In genomic region chr2:96141624-96141967, GRCh38 we compare ENCODE assay signal across 10 cellular contexts. TPM values are rescaled to one million over a fixed set of nuclear protein-coding genes. Genes with fewer than 3 reads are reported as not detected.
DNase-seq lines count a peak whose midpoint lies in the region; ATAC-seq and TF ChIP-seq lines count a peak whose summit lies in the region.
"Not testable (repeated sequence)": the region's sequence is repeated elsewhere in the genome, so short reads cannot be mapped to it uniquely, and the experiment has no call there.
"Had no signal": no experiment of that assay in that cellular context is flagged by ENCODE, and none has a peak within 500 bp of the region (broad histone marks: within the 10 kb centered on the region; RNA-seq: fewer than 3 reads in every experiment).

No MANE protein-coding gene starts in this region.

- H3K36me3 Mint-ChIP-seq in CD4-positive, alpha-beta memory T cell, result peaks cover 3 to 40% of the 10 kb centered on the region in 2 donors
- H3K36me3 Mint-ChIP-seq in T-helper 17 cell (ENCODE audit: low read depth); naive B cell: not testable (repeated sequence)
- H3K36me3 Mint-ChIP-seq in activated CD8-positive, alpha-beta T cell treated with anti-CD3 and anti-CD28 coated beads for 36 hours (ENCODE audit: low read depth), result peaks cover 34% of the 10 kb centered on the region
- peaks cover 48% of the 10 kb centered on the region for H3K36me3 Mint-ChIP-seq in activated T-helper 17 cell treated with anti-CD3 and anti-CD28 coated beads, Interleukin-2, amount 50 U/mL, for 72 hours (ENCODE audit: low read depth)
- peaks cover 34% of the 10 kb centered on the region for H3K36me3 Mint-ChIP-seq in activated naive CD8-positive, alpha-beta T cell treated with anti-CD3 and anti-CD28 coated beads, Interleukin-2, amount 50 U/mL, for 24 hours (ENCODE audit: low read depth)

- TF ChIP-seq CTCF in activated CD8-positive, alpha-beta T cell treated with anti-CD3 and anti-CD28 coated beads for 36 hours (IDR thresholded peaks at IDR 0.05), result not testable (repeated sequence)

- peaks cover 18 to 58% (median 31%) of the 10 kb centered on the region in 4 donors for H3K4me1 Mint-ChIP-seq in CD4-positive, alpha-beta memory T cell
- peaks cover 37% of the 10 kb centered on the region for H3K4me1 Mint-ChIP-seq in T-helper 17 cell
- peaks cover 31% of the 10 kb centered on the region for H3K4me1 Mint-ChIP-seq in activated CD8-positive, alpha-beta T cell treated with anti-CD3 and anti-CD28 coated beads for 36 hours (ENCODE audit: low read depth)
- not testable (repeated sequence) for H3K4me1 Mint-ChIP-seq in activated T-helper 17 cell treated with anti-CD3 and anti-CD28 coated beads, Interleukin-2, amount 50 U/mL, for 72 hours
- H3K4me1 Mint-ChIP-seq in activated naive CD8-positive, alpha-beta T cell treated with anti-CD3 and anti-CD28 coated beads, Interleukin-2, amount 50 U/mL, for 24 hours, result peaks cover 46% of the 10 kb centered on the region
- H3K4me1 Mint-ChIP-seq in naive B cell, result peaks cover 16 to 49% (median 42%) of the 10 kb centered on the region in 3 donors

- H3K9me3 ChIP-seq in CD4-positive, alpha-beta memory T cell (ENCODE audit: control insufficient read depth in 1 of 2, low read length in 2 of 2); T-helper 17 cell (ENCODE audit: control insufficient read depth, low read length, poor library complexity, severe bottlenecking): not testable (repeated sequence)

- H3K27me3 Mint-ChIP-seq in CD4-positive, alpha-beta memory T cell; T-helper 17 cell; activated CD8-positive, alpha-beta T cell treated with anti-CD3 and anti-CD28 coated beads for 36 hours; activated T-helper 17 cell treated with anti-CD3 and anti-CD28 coated beads, Interleukin-2, amount 50 U/mL, for 72 hours; activated naive CD8-positive, alpha-beta T cell treated with anti-CD3 and anti-CD28 coated beads, Interleukin-2, amount 50 U/mL, for 24 hours; naive B cell: not testable (repeated sequence)

- not testable (repeated sequence) for H3K36me3 ChIP-seq in CD4-positive, alpha-beta memory T cell (ENCODE audit: insufficient read depth, low read length)

- not testable (repeated sequence) for H3K4me3 ChIP-seq in CD4-positive, alpha-beta memory T cell (ENCODE audit: low read length in 2 of 2)

- DNase-seq in CD4-positive, alpha-beta memory T cell; T-helper 17 cell; activated CD8-positive, alpha-beta T cell treated with anti-CD3 and anti-CD28 coated beads for 36 hours; activated naive CD8-positive, alpha-beta T cell treated with anti-CD3 and anti-CD28 coated beads, Interleukin-2, amount 50 U/mL, for 24 hours; naive B cell: not testable (repeated sequence)
- DNase-seq in stimulated activated CD4-positive, alpha-beta T cell treated with anti-CD3 and anti-CD28 coated beads, Interleukin-1b, Interleukin-23, amount 100 ng/mL, for 48 hours, result peak; percentile 11

- intact Hi-C loops in CD4-positive, alpha-beta memory T cell (cut with micrococcal nuclease), result not testable (repeated sequence)
- intact Hi-C loops in activated CD8-positive, alpha-beta T cell treated with anti-CD3 and anti-CD28 coated beads for 36 hours (cut with micrococcal nuclease), result loop anchor here (10.0 kb wide), 2 partner anchors 183 to 393 kb away; partner anchors contain the start of genes ARID5A and ITPRIPL1

- peak overlapping the region; percentile 89 to 98 (median 97) for H3K27ac Mint-ChIP-seq in CD4-positive, alpha-beta memory T cell
- H3K27ac Mint-ChIP-seq in T-helper 17 cell (peak overlapping the region; percentile 100), naive B cell (peak overlapping the region in 4 of 6 donors; percentile 28 to 98 (median 62))
- peak overlapping the region; percentile 94 for H3K27ac Mint-ChIP-seq in activated CD8-positive, alpha-beta T cell treated with anti-CD3 and anti-CD28 coated beads for 36 hours
- H3K27ac Mint-ChIP-seq in activated T-helper 17 cell treated with anti-CD3 and anti-CD28 coated beads, Interleukin-2, amount 50 U/mL, for 72 hours, result not testable (repeated sequence)
- peak overlapping the region; percentile 97 for H3K27ac Mint-ChIP-seq in activated naive CD8-positive, alpha-beta T cell treated with anti-CD3 and anti-CD28 coated beads, Interleukin-2, amount 50 U/mL, for 24 hours

- ATAC-seq in T-helper 17 cell; activated CD8-positive, alpha-beta T cell treated with anti-CD3 and anti-CD28 coated beads for 36 hours; activated T-helper 17 cell treated with anti-CD3 and anti-CD28 coated beads, Interleukin-2, amount 50 U/mL, for 72 hours (replicated peaks); activated naive CD8-positive, alpha-beta T cell treated with anti-CD3 and anti-CD28 coated beads, Interleukin-2, amount 50 U/mL, for 24 hours; naive B cell (ENCODE audit: low read depth in 2 of 2): not testable (repeated sequence)

- H3K27me3 ChIP-seq in CD4-positive, alpha-beta memory T cell (ENCODE audit: insufficient read depth, low read length), result not testable (repeated sequence)

- POLR2A ChIA-PET in CD4-positive, alpha-beta memory T cell (lab: Charles Lee; ENCODE audit: partially characterized antibody), result interaction anchor here (1.2 to 12.4 kb wide), 5 partner anchors 9 to 67 kb away, joined by 3 to 285 read pairs (median 7); partner anchors contain the start of gene STARD7
- POLR2A ChIA-PET in activated CD8-positive, alpha-beta T cell treated with anti-CD3 and anti-CD28 coated beads for 36 hours (lab: Charles Lee), result interaction anchor here (1.1 to 14.8 kb wide), 8 partner anchors 10 to 126 kb away, joined by 3 to 690 read pairs (median 22); partner anchors contain the start of genes CIAO1 and STARD7

- not testable (repeated sequence) for H3K9me3 Mint-ChIP-seq in CD4-positive, alpha-beta memory T cell; activated CD8-positive, alpha-beta T cell treated with anti-CD3 and anti-CD28 coated beads for 36 hours; activated T-helper 17 cell treated with anti-CD3 and anti-CD28 coated beads, Interleukin-2, amount 50 U/mL, for 72 hours; activated naive CD8-positive, alpha-beta T cell treated with anti-CD3 and anti-CD28 coated beads, Interleukin-2, amount 50 U/mL, for 24 hours; naive B cell

- not testable (repeated sequence) for H3K27ac ChIP-seq in CD4-positive, alpha-beta memory T cell (ENCODE audit: low read depth, low read length)

- H3K4me3 Mint-ChIP-seq in CD4-positive, alpha-beta memory T cell, result peak overlapping the region in 5 of 8 donors; percentile 13 to 95 (median 93)
- not testable (repeated sequence) for H3K4me3 Mint-ChIP-seq in T-helper 17 cell
- peak overlapping the region; percentile 98 for H3K4me3 Mint-ChIP-seq in activated CD8-positive, alpha-beta T cell treated with anti-CD3 and anti-CD28 coated beads for 36 hours
- peak overlapping the region; percentile 93 for H3K4me3 Mint-ChIP-seq in activated T-helper 17 cell treated with anti-CD3 and anti-CD28 coated beads, Interleukin-2, amount 50 U/mL, for 72 hours
- H3K4me3 Mint-ChIP-seq in activated naive CD8-positive, alpha-beta T cell treated with anti-CD3 and anti-CD28 coated beads, Interleukin-2, amount 50 U/mL, for 24 hours, result peak overlapping the region; percentile 94
- H3K4me3 Mint-ChIP-seq in naive B cell, result peak overlapping the region in 4 of 8 donors; percentile 6 to 84 (median 50)

- CTCF ChIA-PET in CD4-positive, alpha-beta memory T cell (lab: Charles Lee; ENCODE audit: partially characterized antibody), result interaction anchor here (1.2 to 14.8 kb wide), 7 partner anchors 11 to 118 kb away, joined by 3 to 648 read pairs (median 22); no protein-coding TSS in a partner anchor
- CTCF ChIA-PET in activated CD8-positive, alpha-beta T cell treated with anti-CD3 and anti-CD28 coated beads for 36 hours (lab: Charles Lee), result interaction anchor here (0.7 to 14.1 kb wide), 14 partner anchors 10 to 149 kb away, joined by 3 to 540 read pairs (median 8); partner anchors contain the start of genes ADRA2B and ANKRD36C

- H3K4me1 ChIP-seq in CD4-positive, alpha-beta memory T cell (ENCODE audit: insufficient read depth, low read length), result peaks cover 37% of the 10 kb centered on the region

RNA-seq across cellular contexts. Expression of gene ASTL, which starts 3.3 kb away (rescaled TPM):
- 1 to 10 TPM in 1 of 2 experiments, not detected in 1; 1.3 TPM for total RNA-seq in CD4-positive, alpha-beta memory T cell
- polyA plus RNA-seq in CD4-positive, alpha-beta memory T cell, result under 1 TPM in 1 of 2 donors, not detected in 1; 0.48 TPM
- total RNA-seq in T-helper 17 cell, result 1 to 10 TPM; 4.2 to 7.9 TPM
- total RNA-seq in activated CD8-positive, alpha-beta T cell treated with anti-CD3 and anti-CD28 coated beads for 36 hours, result 1 to 10 TPM; 1.8 to 2.7 TPM
- 1 to 10 TPM in 1 of 2 donors, under 1 TPM in 1; 0.93 to 6.9 TPM for total RNA-seq in activated T-helper 17 cell treated with anti-CD3 and anti-CD28 coated beads, Interleukin-2, amount 50 U/mL, for 72 hours
- not detected for polyA plus RNA-seq in naive B cell (ENCODE audit: low read depth in 6 of 6)
- total RNA-seq: HT1080, Right ventricle myocardium superior had no signal

RNA-seq across cellular contexts. Expression of gene DUSP2, which starts 3.6 kb away (rescaled TPM):
- 10 to 100 TPM; 33.4 to 34.6 TPM for total RNA-seq in CD4-positive, alpha-beta memory T cell
- 100 to 1,000 TPM in 1 of 2 donors, 10 to 100 TPM in 1; 48.2 to 303 TPM for polyA plus RNA-seq in CD4-positive, alpha-beta memory T cell
- 100 to 1,000 TPM; 240 to 319 TPM for total RNA-seq in T-helper 17 cell
- 100 to 1,000 TPM; 311 to 313 TPM for total RNA-seq in activated CD8-positive, alpha-beta T cell treated with anti-CD3 and anti-CD28 coated beads for 36 hours
- 100 to 1,000 TPM in 1 of 2 donors, 10 to 100 TPM in 1; 82.0 to 379 TPM for total RNA-seq in activated T-helper 17 cell treated with anti-CD3 and anti-CD28 coated beads, Interleukin-2, amount 50 U/mL, for 72 hours
- polyA plus RNA-seq in naive B cell (ENCODE audit: low read depth in 6 of 6), result 100 to 1,000 TPM in 2 of 6 donors, 10 to 100 TPM in 4; 56.3 to 220 (median 95.9) TPM

RNA-seq across cellular contexts. Expression of gene ADRA2B, which starts 25.2 kb away (rescaled TPM):
- total RNA-seq in CD4-positive, alpha-beta memory T cell, result not detected
- polyA plus RNA-seq in CD4-positive, alpha-beta memory T cell, result not detected
- 1 to 10 TPM in 1 of 2 donors, under 1 TPM in 1; 0.85 to 2.8 TPM for total RNA-seq in T-helper 17 cell
- total RNA-seq in activated CD8-positive, alpha-beta T cell treated with anti-CD3 and anti-CD28 coated beads for 36 hours, result under 1 TPM; 0.29 to 0.34 TPM
- 1 to 10 TPM in 1 of 2 donors, under 1 TPM in 1; 0.09 to 1.3 TPM for total RNA-seq in activated T-helper 17 cell treated with anti-CD3 and anti-CD28 coated beads, Interleukin-2, amount 50 U/mL, for 72 hours
- under 1 TPM in 1 of 6 donors, not detected in 5; 0.15 TPM for polyA plus RNA-seq in naive B cell (ENCODE audit: low read depth in 6 of 6)
- total RNA-seq: HT1080, M059J had no signal
